12 cellular contexts compared by ENCODE assay signal in the genomic region with DNA sequence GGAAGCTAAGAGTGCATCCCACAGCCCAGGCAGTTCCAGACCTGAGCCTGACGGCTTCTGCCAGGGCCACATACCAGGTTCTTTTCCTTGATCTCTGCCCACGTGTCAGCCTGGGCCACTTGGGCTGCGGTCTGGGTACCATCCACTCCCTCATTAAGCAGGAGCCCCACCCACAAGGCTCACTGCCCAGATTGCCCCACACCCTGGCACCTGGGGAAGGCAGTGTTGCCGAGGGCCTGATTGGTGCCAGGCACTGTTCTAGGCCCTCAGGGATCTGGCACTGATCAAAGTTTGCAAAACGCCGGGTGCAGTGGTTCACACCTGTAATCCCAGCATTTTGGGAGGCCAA. TPM values are rescaled to one million over a fixed set of nuclear protein-coding genes. Genes with fewer than 3 reads are reported as not detected.
A peak's percentile ranks its signal among the peaks of the same experiment; 100 is the strongest.
DNase-seq lines count a peak whose midpoint lies in the region; TF ChIP-seq lines count a peak whose summit lies in the region.
"Had no signal": no experiment of that assay in that cellular context is flagged by ENCODE, and none has a peak within 500 bp of the region (broad histone marks: within the 10 kb centered on the region; RNA-seq: fewer than 3 reads in every experiment).

No MANE protein-coding gene starts in this region.

- H3K27me3 ChIP-seq in Caco-2 (replicated peaks; ENCODE audit: control insufficient read depth, insufficient read depth, low read length) (no peaks in the 10 kb centered on the region), SU-DHL-6 (ENCODE audit: low read length) (no peaks in the 10 kb centered on the region), hepatocyte (no peaks in the 10 kb centered on the region)

- no TSS peak for BruUV-seq in Caco-2 (replicated peaks; lab: Mats Ljungman, UMichigan)

- H3K9me2 ChIP-seq in SU-DHL-6 (replicated peaks; ENCODE audit: insufficient read depth, low read length) (no peaks in the 10 kb centered on the region), hepatocyte (replicated peaks; ENCODE audit: insufficient read depth) (no peaks in the 10 kb centered on the region)

- H3K9me3 ChIP-seq in Caco-2 (no peaks in the 10 kb centered on the region), SU-DHL-6 (ENCODE audit: insufficient read depth, low read length) (no peaks in the 10 kb centered on the region), hepatocyte (ENCODE audit: low read depth) (no peaks in the 10 kb centered on the region)

- intact Hi-C loops in Caco-2 (cut with micrococcal nuclease; ENCODE audit: unreplicated experiment) = loop anchor here (5.0 kb wide), 1 partner anchor 168 kb away; no protein-coding TSS in a partner anchor

- H3K4me1 ChIP-seq in Caco-2 (no peaks in the 10 kb centered on the region), hepatocyte (ENCODE audit: insufficient read depth) (peaks cover 9% of the 10 kb centered on the region)

- TF ChIP-seq CTCF in Caco-2 (IDR thresholded peaks at IDR 0.05; ENCODE audit: insufficient read depth in 1 of 2, low read depth in 1 of 2, low read length in 1 of 2, severe bottlenecking in 1 of 2, unreplicated experiment in 1 of 2) (no peak), SU-DHL-6 (IDR thresholded peaks at IDR 0.05; ENCODE audit: insufficient read depth, low read length, poor library complexity, severe bottlenecking) (no peak), hepatocyte (IDR thresholded peaks at IDR 0.05; ENCODE audit: poor library complexity) (no peak)

- peak overlapping the region; percentile 25 for H3K27ac Mint-ChIP-seq in Caco-2 (ENCODE audit: unreplicated experiment)

- CTCF ChIA-PET in Caco-2 (lab: Charles Lee) = no interaction called here

- POLR2A ChIA-PET in Caco-2 (lab: Charles Lee) = no interaction called here

- peaks cover 16% of the 10 kb centered on the region for H3F3A ChIP-seq in SU-DHL-6 (ENCODE audit: insufficient read depth)

- H3K27me3 Mint-ChIP-seq in Caco-2 (ENCODE audit: insufficient read depth, unreplicated experiment) = no peaks in the 10 kb centered on the region

- H3K79me2 ChIP-seq in SU-DHL-6 (ENCODE audit: insufficient read depth, low read length) (no peaks in the 10 kb centered on the region), hepatocyte (no peaks in the 10 kb centered on the region)
- H3K79me2 ChIP-seq: parathyroid adenoma had no signal

- H4K20me1 ChIP-seq in SU-DHL-6 (ENCODE audit: low read depth, low read length) (no peaks in the 10 kb centered on the region), hepatocyte (ENCODE audit: insufficient read depth, poor library complexity, severe bottlenecking) (no peaks in the 10 kb centered on the region)

- H3K27ac ChIP-seq in SU-DHL-6 (ENCODE audit: low read depth, low read length) (peak overlapping the region; percentile 85), hepatocyte (peak overlapping the region; percentile 10), skin epidermis (peak overlapping the region in 13 of 21 experiments; percentile 1 to 79 (median 47))
- H3K27ac ChIP-seq: parathyroid adenoma had no signal

- H3K4me2 ChIP-seq in SU-DHL-6 (ENCODE audit: low read depth, low read length, poor library complexity, severe bottlenecking) (no peak overlapping the region), hepatocyte (no peak overlapping the region)

- no peak overlapping the region for H3K4me3 ChIP-seq in Caco-2 (ENCODE audit: low read depth, low read length)
- H3K4me3 ChIP-seq in SU-DHL-6 (ENCODE audit: insufficient read depth, low read length, poor library complexity, severe bottlenecking) = no peak overlapping the region
- no peak overlapping the region for H3K4me3 ChIP-seq in hepatocyte
- H3K4me3 ChIP-seq in skin epidermis = no peak overlapping the region

- peaks cover 31% of the 10 kb centered on the region for H3K36me3 Mint-ChIP-seq in Caco-2 (ENCODE audit: insufficient read depth, unreplicated experiment)

- peak overlapping the region; percentile 14; the same call in 1 of the 2 replicates for H3K9ac ChIP-seq in SU-DHL-6 (ENCODE audit: low read length)
- H3K9ac ChIP-seq: parathyroid adenoma had no signal

- H3K4me1 Mint-ChIP-seq in Caco-2 (ENCODE audit: low read depth, unreplicated experiment) = no peaks in the 10 kb centered on the region

- DNase-seq in Caco-2 (no peak), hepatocyte (ENCODE audit: low spot score) (no peak), NCI-H446 (lab: John Stamatoyannopoulos, UW) (no peak), RPMI8226 (no peak), NCI-H1048 (lab: John Stamatoyannopoulos, UW) (no peak), NCI-H1694 (lab: John Stamatoyannopoulos, UW) (no peak)
- DNase-seq: NCI-H2227 treated with DMSO at 0.1 percent for 48 hours had no signal

- no peaks in the 10 kb centered on the region for H3K9me3 Mint-ChIP-seq in Caco-2 (ENCODE audit: unreplicated experiment)
- H3K9me3 Mint-ChIP-seq: endodermal cell had no signal

- WGBS in hepatocyte (ENCODE audit: low lambda C conversion rate, missing lambda C conversion rate) = 89% methylated on average over 6 of the region's 6 CpGs

- H3K4me3 Mint-ChIP-seq in Caco-2 (ENCODE audit: unreplicated experiment) = no peak overlapping the region
- H3K4me3 Mint-ChIP-seq: endodermal cell had no signal

- H2AFZ ChIP-seq in SU-DHL-6 (ENCODE audit: low read depth, low read length, severe bottlenecking) (no peak overlapping the region), hepatocyte (no peak overlapping the region)
- H2AFZ ChIP-seq: parathyroid adenoma had no signal

- no peaks in the 10 kb centered on the region for H3K36me3 ChIP-seq in Caco-2 (ENCODE audit: control insufficient read depth, insufficient read depth, low read length)
- H3K36me3 ChIP-seq in SU-DHL-6 (ENCODE audit: low read length) = no peaks in the 10 kb centered on the region
- no peaks in the 10 kb centered on the region for H3K36me3 ChIP-seq in hepatocyte (replicated peaks; ENCODE audit: insufficient read depth, low read depth)

RNA-seq across cellular contexts. Expression of a gene that starts 15.4 kb away (rescaled TPM):
- total RNA-seq in Caco-2 (2022) (65.7 and 72.8 TPM in 2 replicates), hepatocyte (25.5 and 30.2 TPM in 2 replicates)
- 51.5 and 75.3 TPM in 2 replicates for polyA plus RNA-seq in hepatocyte

RNA-seq across cellular contexts. Expression of a gene that starts 15.5 kb away (rescaled TPM):
- total RNA-seq in Caco-2 (2022) (19.8 and 20.7 TPM in 2 replicates), hepatocyte (6.4 and 14.0 TPM in 2 replicates)
- polyA plus RNA-seq in hepatocyte = 12.3 and 21.6 TPM in 2 replicates

RNA-seq across cellular contexts. Expression of a gene that starts 34.5 kb away (rescaled TPM):
- 24.1 and 24.5 TPM in 2 replicates for total RNA-seq in Caco-2 (2022)
- total RNA-seq in hepatocyte = 15.0 and 18.3 TPM in 2 replicates
- polyA plus RNA-seq in hepatocyte = 25.0 and 27.6 TPM in 2 replicates

RNA-seq across cellular contexts. Expression of a gene that starts 44.1 kb away (rescaled TPM):
- total RNA-seq in Caco-2 (2022) = 33.2 and 35.2 TPM in 2 replicates
- 60.1 and 80.9 TPM in 2 replicates for total RNA-seq in hepatocyte
- polyA plus RNA-seq in hepatocyte = 115 and 125 TPM in 2 replicates
- total RNA-seq: glomerular endothelial cell had no signal

RNA-seq across cellular contexts. Expression of a gene that starts 51.4 kb away (rescaled TPM):
- total RNA-seq in Caco-2 (2022) (3.2 and 4.8 TPM in 2 replicates), hepatocyte (780 and 875 TPM in 2 replicates)
- 565 and 568 TPM in 2 replicates for polyA plus RNA-seq in hepatocyte

Comparison
In these comparisons a context has a peak if more than half of its experiments do, and no peak if none do; other contexts are left out.
1. H3K27ac ChIP-seq: peak in every context shown above with its lines; median percentile 85 in SU-DHL-6; 47 in skin epidermis; 10 in hepatocyte.